In the genomic region with DNA sequence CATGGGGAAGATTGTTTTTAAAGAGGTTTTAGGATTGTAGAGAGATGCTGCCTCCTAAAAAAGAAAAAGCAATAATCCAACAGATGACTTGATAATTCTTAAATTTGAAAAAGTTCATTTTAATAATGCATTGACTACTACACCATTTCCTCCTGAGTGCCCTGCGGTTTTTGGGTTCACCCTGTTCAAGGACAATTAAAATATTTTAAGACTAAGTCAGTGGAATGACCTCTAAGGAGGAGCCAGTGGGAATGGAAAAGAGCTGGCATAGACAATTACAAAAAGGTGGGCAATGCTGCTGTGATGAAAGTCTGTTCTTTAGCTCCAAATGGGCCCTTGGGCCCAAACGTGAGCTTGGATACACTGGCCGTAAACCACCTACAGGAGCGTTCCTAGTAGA, we compare ENCODE assay signal across 15 cellular contexts.
"Had no signal": no experiment of that assay in that cellular context is flagged by ENCODE, and none has a peak within 500 bp of the region (broad histone marks: within the 10 kb centered on the region; RNA-seq: fewer than 3 reads in every experiment).

No MANE protein-coding gene starts in this region.

- H3K27ac ChIP-seq: breast epithelium, pancreas, skin epidermis had no signal

- DNase-seq: activated CD4-positive, alpha-beta T cell treated with anti-CD3 and anti-CD28 coated beads, Interleukin-2, amount 10 ng/mL, durations not matched to agents 24 days and 14 days; amniotic stem cell; dorsolateral prefrontal cortex; pancreas had no signal

- H3K4me3 ChIP-seq: breast epithelium, dorsolateral prefrontal cortex, esophagus muscularis mucosa, pancreas, skin epidermis, tibial nerve had no signal

- H3K4me1 ChIP-seq: breast epithelium, pancreas had no signal

- H3K9me3 Mint-ChIP-seq: activated CD4-positive, alpha-beta T cell treated with anti-CD3 and anti-CD28 coated beads, Interleukin-2, amount 10 ng/mL, durations not matched to agents 24 days and 14 days; activated naive CD4-positive, alpha-beta T cell treated with anti-CD3 and anti-CD28 coated beads, Interleukin-2, amount 50 U/mL, for 24 hours; activated T-helper 2 cell treated with anti-CD3 and anti-CD28 coated beads, Interferon-gamma antibody, Interleukin-2, Interleukin-4, amounts not matched to agents 10 μg/mL and 5 μg/mL and 100 μg/mL, durations not matched to agents 14 hours and 24 hours and 36 hours; memory B cell; T-helper 1 cell treated with Interleukin-12 subunit alpha and Interleukin-12 subunit beta and Interleukin-4 antibody, amounts not matched to agents 30 μg/mL and 1 μg/mL, for 36 hours had no signal

- H3K27me3 ChIP-seq: breast epithelium, dorsolateral prefrontal cortex, esophagus muscularis mucosa, pancreas, tibial nerve had no signal

- H3K4me3 Mint-ChIP-seq: activated CD4-positive, alpha-beta T cell treated with anti-CD3 and anti-CD28 coated beads, Interleukin-2, amount 10 ng/mL, durations not matched to agents 24 days and 14 days; activated naive CD4-positive, alpha-beta T cell treated with anti-CD3 and anti-CD28 coated beads, Interleukin-2, amount 50 U/mL, for 24 hours; memory B cell; neural crest cell; T-helper 1 cell treated with Interleukin-12 subunit alpha and Interleukin-12 subunit beta and Interleukin-4 antibody, amounts not matched to agents 30 μg/mL and 1 μg/mL, for 36 hours; WTC11 had no signal

- ATAC-seq: left lobe of liver had no signal

- H3K4me1 Mint-ChIP-seq: activated CD4-positive, alpha-beta T cell treated with anti-CD3 and anti-CD28 coated beads, Interleukin-2, amount 10 ng/mL, durations not matched to agents 24 days and 14 days; activated naive CD4-positive, alpha-beta T cell treated with anti-CD3 and anti-CD28 coated beads, Interleukin-2, amount 50 U/mL, for 24 hours; memory B cell had no signal

- H3K27ac Mint-ChIP-seq: activated CD4-positive, alpha-beta T cell treated with anti-CD3 and anti-CD28 coated beads, Interleukin-2, amount 10 ng/mL, durations not matched to agents 24 days and 14 days; activated naive CD4-positive, alpha-beta T cell treated with anti-CD3 and anti-CD28 coated beads, Interleukin-2, amount 50 U/mL, for 24 hours; activated T-helper 2 cell treated with anti-CD3 and anti-CD28 coated beads, Interferon-gamma antibody, Interleukin-2, Interleukin-4, amounts not matched to agents 10 μg/mL and 5 μg/mL and 100 μg/mL, durations not matched to agents 14 hours and 24 hours and 36 hours; memory B cell; T-helper 1 cell treated with Interleukin-12 subunit alpha and Interleukin-12 subunit beta and Interleukin-4 antibody, amounts not matched to agents 30 μg/mL and 1 μg/mL, for 36 hours; WTC11 had no signal

- H3K27me3 Mint-ChIP-seq: memory B cell had no signal

- H3K9me3 ChIP-seq: breast epithelium, esophagus muscularis mucosa, pancreas, tibial nerve had no signal

- H3K36me3 ChIP-seq: breast epithelium, esophagus muscularis mucosa, pancreas, tibial nerve had no signal

- FAIRE-seq: pancreas had no signal

- H3K36me3 Mint-ChIP-seq: activated naive CD4-positive, alpha-beta T cell treated with anti-CD3 and anti-CD28 coated beads, Interleukin-2, amount 50 U/mL, for 24 hours; memory B cell had no signal
